In genomic region chr2:104872034-104872865, GRCh38 we compare ENCODE assay signal across 1 cellular context.
TF ChIP-seq lines count a peak whose summit lies in the region.

No MANE protein-coding gene starts in this region.

TF ChIP-seq in A549, 52 proteins besides CTCF, POLR2A, EP300 and RAD21 (continued from another document):
- TF ChIP-seq TP53 (CRISPR knock-in tag; IDR thresholded peaks at IDR 0.05) (no peak), HEYL (CRISPR knock-in tag; IDR thresholded peaks at IDR 0.05) (no peak), MYC (IDR thresholded peaks at IDR 0.05; ENCODE audit: borderline replicate concordance, low read length) (no peak)
